Comparison of ENCODE assay signal across 1 cellular context in the genomic region with DNA sequence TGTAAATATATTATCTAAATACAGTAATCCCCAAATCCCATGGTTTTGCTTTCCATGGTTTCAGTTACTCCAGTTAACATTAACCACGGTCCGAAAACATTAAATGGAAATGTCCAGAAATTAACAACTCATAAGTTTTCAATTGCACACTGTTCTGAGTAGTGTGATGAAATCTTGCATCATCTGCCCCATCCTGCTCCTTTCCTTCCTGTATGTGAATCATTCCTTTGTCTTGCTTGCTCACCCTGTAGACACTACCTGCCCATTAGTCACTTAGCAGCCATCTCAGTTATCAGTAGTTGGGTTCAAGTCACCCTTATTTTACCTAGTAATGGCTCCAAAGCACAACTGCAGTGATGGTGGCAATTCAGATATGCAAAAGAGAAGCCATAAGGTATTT.
TF ChIP-seq lines count a peak whose summit lies in the region.

No MANE protein-coding gene starts in this region.

TF ChIP-seq in H1, 55 proteins besides CTCF, POLR2A, EP300 and RAD21:
- TF ChIP-seq, protein P1, sequence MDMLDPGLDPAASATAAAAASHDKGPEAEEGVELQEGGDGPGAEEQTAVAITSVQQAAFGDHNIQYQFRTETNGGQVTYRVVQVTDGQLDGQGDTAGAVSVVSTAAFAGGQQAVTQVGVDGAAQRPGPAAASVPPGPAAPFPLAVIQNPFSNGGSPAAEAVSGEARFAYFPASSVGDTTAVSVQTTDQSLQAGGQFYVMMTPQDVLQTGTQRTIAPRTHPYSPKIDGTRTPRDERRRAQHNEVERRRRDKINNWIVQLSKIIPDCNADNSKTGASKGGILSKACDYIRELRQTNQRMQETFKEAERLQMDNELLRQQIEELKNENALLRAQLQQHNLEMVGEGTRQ (IDR thresholded peaks at IDR 0.05; ENCODE audit: low read length) = no peak
- TF ChIP-seq POU5F1 (IDR thresholded peaks at IDR 0.05; ENCODE audit: low read depth, low read length) (no peak), SUZ12 (IDR thresholded peaks at IDR 0.05; ENCODE audit: low read length) (no peak), FOSL1 (IDR thresholded peaks at IDR 0.05; ENCODE audit: insufficient read depth, low read depth, low read length) (no peak)
